ENCODE assay signal across 19 cellular contexts in genomic region chr2:190600293-190601103, GRCh38. TPM values are rescaled to one million over a fixed set of nuclear protein-coding genes. Genes with fewer than 3 reads are reported as not detected.
DNase-seq lines count a peak whose midpoint lies in the region; ATAC-seq, FAIRE-seq and TF ChIP-seq lines count a peak whose summit lies in the region.
"Had no signal": no experiment of that assay in that cellular context is flagged by ENCODE, and none has a peak within 500 bp of the region (broad histone marks: within the 10 kb centered on the region; RNA-seq: fewer than 3 reads in every experiment).

No MANE protein-coding gene starts in this region.

- POLR2A ChIA-PET in CD8-positive, alpha-beta T cell (lab: Charles Lee): no interaction called here
- POLR2A ChIA-PET in K562 (lab: Yijun Ruan, JAX): interaction anchor here (1.1 kb wide), 1 partner anchor 18 kb away, joined by 3 read pairs; no protein-coding TSS in a partner anchor
- POLR2A ChIA-PET in HepG2 (lab: Yijun Ruan, JAX): no interaction called here

- no peak for DNase-seq in T-helper 2 cell treated with Interferon-gamma antibody and Interleukin-4, amounts not matched to agents 5 μg/mL and 100 μg/mL, for 36 hours (ENCODE audit: low spot score)
- no peak for DNase-seq in T-helper 2 cell
- DNase-seq in CD8-positive, alpha-beta T cell: no peak
- DNase-seq in K562 (ENCODE audit: extremely low read depth in 1 of 4, low spot score in 3 of 4): no peak
- DNase-seq in HepG2 (ENCODE audit: low spot score): no peak
- DNase-seq in DMS114 treated with DMSO at 0.1 percent for 48 hours (lab: John Stamatoyannopoulos, UW; ENCODE audit: unreplicated experiment): no peak
- no peak for DNase-seq in adrenal gland
- DNase-seq: COR-L47, DMS53, H9, NCI-H146, NCI-H2081 treated with DMSO at 0.1 percent for 48 hours, NCI-H2227 treated with DMSO at 0.1 percent for 48 hours, PC-3 had no signal

- CTCF ChIA-PET in CD8-positive, alpha-beta T cell (lab: Charles Lee): interaction anchor here (0.6 kb wide), 1 partner anchor 57 kb away, joined by 3 read pairs; no protein-coding TSS in a partner anchor
- CTCF ChIA-PET in K562 (lab: Yijun Ruan, JAX; ENCODE audit: low intra/inter-chr PET ratio) (no interaction called here), HepG2 (lab: Yijun Ruan, JAX; ENCODE audit: low intra/inter-chr PET ratio, low total read pairs) (no interaction called here)

- H4K20me1 ChIP-seq in K562 (replicated peaks; ENCODE audit: control insufficient read depth, insufficient read depth, low read length) (no peaks in the 10 kb centered on the region), HepG2 (ENCODE audit: insufficient read depth, low read length) (no peaks in the 10 kb centered on the region)

- H3K27ac ChIP-seq in CD8-positive, alpha-beta T cell (ENCODE audit: low read depth, low read length): no peak overlapping the region
- H3K27ac ChIP-seq in K562 (ENCODE audit: extremely low read depth, low read depth, low read length) (no peak overlapping the region), HepG2 (ENCODE audit: extremely low read length, insufficient read depth, low read length) (no peak overlapping the region), adrenal gland (no peak overlapping the region)
- H3K27ac ChIP-seq: 22Rv1, C4-2B had no signal

- intact Hi-C loops in CD8-positive, alpha-beta T cell (cut with DNase I, micrococcal nuclease): no loop called here
- intact Hi-C loops in K562 (cut with micrococcal nuclease): no loop called here
- intact Hi-C loops in HepG2 (cut with micrococcal nuclease; ENCODE audit: unreplicated experiment): loop anchor here (10.0 kb wide), 1 partner anchor 384 kb away; no protein-coding TSS in a partner anchor
- intact Hi-C loops in adrenal gland (cut with DNase I): no loop called here

- in situ Hi-C loops in K562 (cut with MboI): no loop called here
- in situ Hi-C loops in HepG2 (cut with HindIII; ENCODE audit: extremely low pct_ligation_motif_present, low pct_unique_long_range_greater_than_20kb): no loop called here

- no peaks in the 10 kb centered on the region for H3K36me3 ChIP-seq in CD8-positive, alpha-beta T cell (ENCODE audit: insufficient read depth, low read length)
- H3K36me3 ChIP-seq in K562 (ENCODE audit: control insufficient read depth, insufficient read depth, low read length) (no peaks in the 10 kb centered on the region), HepG2 (replicated peaks in 1 of 2; ENCODE audit: control insufficient read depth in 1 of 2, insufficient read depth in 2 of 2, low read length in 2 of 2) (no peaks in the 10 kb centered on the region), adrenal gland (replicated peaks in 1 of 2) (no peaks in the 10 kb centered on the region)

- H3K4me1 Mint-ChIP-seq in T-helper 2 cell treated with Interferon-gamma antibody and Interleukin-4, amounts not matched to agents 5 μg/mL and 100 μg/mL, for 36 hours (ENCODE audit: low read depth): peaks cover 14% of the 10 kb centered on the region
- peaks cover 25% of the 10 kb centered on the region for H3K4me1 Mint-ChIP-seq in CD8-positive, alpha-beta T cell (ENCODE audit: low read depth)

- TF ChIP-seq POLR2A in K562 (conservative IDR thresholded peaks at IDR 0.05) (no peak), HepG2 (IDR thresholded peaks at IDR 0.05; ENCODE audit: insufficient read depth in 1 of 2, low read depth in 2 of 2, low read length in 2 of 2) (no peak), adrenal gland (IDR thresholded peaks at IDR 0.05) (no peak)

- H3K36me3 Mint-ChIP-seq in T-helper 2 cell treated with Interferon-gamma antibody and Interleukin-4, amounts not matched to agents 5 μg/mL and 100 μg/mL, for 36 hours (ENCODE audit: low read depth): no peaks in the 10 kb centered on the region
- no peaks in the 10 kb centered on the region for H3K36me3 Mint-ChIP-seq in CD8-positive, alpha-beta T cell
- H3K36me3 Mint-ChIP-seq: IgD-negative memory B cell had no signal

- no peaks in the 10 kb centered on the region for H3K9me3 ChIP-seq in CD8-positive, alpha-beta T cell (ENCODE audit: low read length)
- H3K9me3 ChIP-seq in K562 (replicated peaks; ENCODE audit: control insufficient read depth, insufficient read depth, low read depth, low read length): no peaks in the 10 kb centered on the region
- H3K9me3 ChIP-seq in HepG2 (ENCODE audit: low read length): no peaks in the 10 kb centered on the region
- H3K9me3 ChIP-seq in adrenal gland (replicated peaks in 1 of 3): no peaks in the 10 kb centered on the region

- WGBS in K562 (ENCODE audit: insufficient coverage, low coverage, missing lambda C conversion rate): 55% methylated on average over 5 of the region's 5 CpGs
- 15% methylated on average over 5 of the region's 5 CpGs for WGBS in HepG2 (ENCODE audit: low lambda C conversion rate)
- WGBS in adrenal gland, 4 donors: 72 to 88% (median 79%) methylated on average over 5 of the region's 5 CpGs

- FAIRE-seq in K562 (lab: Jason Lieb, UNC) (no peak), HepG2 (lab: Jason Lieb, UNC) (no peak)
- FAIRE-seq: GM18507 had no signal

- no peaks in the 10 kb centered on the region for H3K79me2 ChIP-seq in K562 (ENCODE audit: control insufficient read depth, insufficient read depth, low read length)
- H3K79me2 ChIP-seq in HepG2 (ENCODE audit: insufficient read depth, low read length): no peaks in the 10 kb centered on the region

- peak overlapping the region; percentile 64 for H2AFZ ChIP-seq in K562 (ENCODE audit: low read depth, low read length)
- H2AFZ ChIP-seq in HepG2 (ENCODE audit: low read length): no peak overlapping the region

- H3K9me3 Mint-ChIP-seq in T-helper 2 cell treated with Interferon-gamma antibody and Interleukin-4, amounts not matched to agents 5 μg/mL and 100 μg/mL, for 36 hours: no peaks in the 10 kb centered on the region
- no peaks in the 10 kb centered on the region for H3K9me3 Mint-ChIP-seq in CD8-positive, alpha-beta T cell
- H3K9me3 Mint-ChIP-seq: H9, IgD-negative memory B cell had no signal

- H3K27me3 Mint-ChIP-seq in T-helper 2 cell treated with Interferon-gamma antibody and Interleukin-4, amounts not matched to agents 5 μg/mL and 100 μg/mL, for 36 hours (ENCODE audit: low read depth): no peaks in the 10 kb centered on the region
- no peaks in the 10 kb centered on the region for H3K27me3 Mint-ChIP-seq in CD8-positive, alpha-beta T cell (ENCODE audit: low read depth)
- H3K27me3 Mint-ChIP-seq: IgD-negative memory B cell had no signal

- BruUV-seq in K562 (replicated peaks; lab: Mats Ljungman, UMichigan) (no TSS peak), HepG2 (replicated peaks; lab: Mats Ljungman, UMichigan) (no TSS peak)

- TF ChIP-seq EP300 in K562 (IDR thresholded peaks at IDR 0.05; ENCODE audit: low read length): no peak
- no peak for TF ChIP-seq EP300 in HepG2 (IDR thresholded peaks at IDR 0.05; ENCODE audit: low read depth in 2 of 2, low read length in 2 of 2)
- no peak for TF ChIP-seq EP300 in HepG2 (CRISPR knock-in tag; IDR thresholded peaks at IDR 0.05; ENCODE audit: borderline replicate concordance)

- ATAC-seq in CD8-positive, alpha-beta T cell: no peak
- no peak for ATAC-seq in K562
- ATAC-seq in HepG2: peak; percentile 60
- no peak for ATAC-seq in GM19455 (IDR thresholded peaks at IDR 0.05; ENCODE audit: unreplicated experiment)
- ATAC-seq: PC-3 had no signal

- no peak overlapping the region for H3K4me3 Mint-ChIP-seq in T-helper 2 cell treated with Interferon-gamma antibody and Interleukin-4, amounts not matched to agents 5 μg/mL and 100 μg/mL, for 36 hours
- H3K4me3 Mint-ChIP-seq in CD8-positive, alpha-beta T cell: no peak overlapping the region
- H3K4me3 Mint-ChIP-seq: H9, IgD-negative memory B cell had no signal

- H3K4me3 ChIP-seq in CD8-positive, alpha-beta T cell (ENCODE audit: low read depth, low read length): no peak overlapping the region
- H3K4me3 ChIP-seq in K562 (no peak overlapping the region), HepG2 (replicated peaks in 1 of 3; ENCODE audit: insufficient read depth in 1 of 3, low read depth in 2 of 3, low read length in 3 of 3) (no peak overlapping the region), adrenal gland (no peak overlapping the region)

- H3K4me1 ChIP-seq in CD8-positive, alpha-beta T cell (ENCODE audit: insufficient read depth, low read length): peaks cover 9% of the 10 kb centered on the region
- peaks cover 2 to 5% of the 10 kb centered on the region in 2 experiments; a peak in 2 of 5 replicates for H3K4me1 ChIP-seq in K562 (replicated peaks in 1 of 2; ENCODE audit: control insufficient read depth in 2 of 2, insufficient read depth in 2 of 2, low read length in 2 of 2)
- H3K4me1 ChIP-seq in HepG2 (ENCODE audit: insufficient read depth, low read length): no peaks in the 10 kb centered on the region
- H3K4me1 ChIP-seq in adrenal gland (replicated peaks in 1 of 2): no peaks in the 10 kb centered on the region

- no peak for TF ChIP-seq CTCF in CD8-positive, alpha-beta T cell (IDR thresholded peaks at IDR 0.05)
- no peak for TF ChIP-seq CTCF in K562 (IDR thresholded peaks at IDR 0.05 in 2 of 3, conservative IDR thresholded peaks at IDR 0.05 in 1 of 3; ENCODE audit: insufficient read depth in 2 of 3, low read depth in 1 of 3, low read length in 3 of 3)
- TF ChIP-seq CTCF in HepG2 (CRISPR knock-in tag; IDR thresholded peaks at IDR 0.05): no peak
- no peak for TF ChIP-seq CTCF in adrenal gland (IDR thresholded peaks at IDR 0.05)

- H3K4me2 ChIP-seq in K562 (ENCODE audit: insufficient read depth, low read length) (no peak overlapping the region), HepG2 (ENCODE audit: low read depth, low read length) (no peak overlapping the region)

- no peaks in the 10 kb centered on the region for H3K9me1 ChIP-seq in K562 (ENCODE audit: control insufficient read depth, insufficient read depth, low read length)

- no peaks in the 10 kb centered on the region for H3K27me3 ChIP-seq in CD8-positive, alpha-beta T cell (ENCODE audit: insufficient read depth, low read length)
- H3K27me3 ChIP-seq in K562 (ENCODE audit: control insufficient read depth in 2 of 2, insufficient read depth in 2 of 2, low read length in 2 of 2) (no peaks in the 10 kb centered on the region), HepG2 (ENCODE audit: control insufficient read depth in 1 of 2, insufficient read depth in 2 of 2, low read length in 2 of 2) (peaks cover 0 to 10% of the 10 kb centered on the region in 2 experiments; a peak in 1 of 5 replicates), adrenal gland (no peaks in the 10 kb centered on the region)

- H3K9ac ChIP-seq in K562 (ENCODE audit: insufficient read depth in 1 of 2, low read depth in 2 of 2, low read length in 2 of 2) (no peak overlapping the region), HepG2 (ENCODE audit: insufficient read depth, low read depth, low read length) (no peak overlapping the region)

- TF ChIP-seq RAD21 in K562 (CRISPR knock-in tag; conservative IDR thresholded peaks at IDR 0.05 in 1 of 2, IDR thresholded peaks at IDR 0.05 in 1 of 2): no peak
- no peak for TF ChIP-seq RAD21 in HepG2 (CRISPR knock-in tag; IDR thresholded peaks at IDR 0.05)

- H3K27ac Mint-ChIP-seq in T-helper 2 cell treated with Interferon-gamma antibody and Interleukin-4, amounts not matched to agents 5 μg/mL and 100 μg/mL, for 36 hours: peak overlapping the region; percentile 28
- peak overlapping the region; percentile 53 for H3K27ac Mint-ChIP-seq in CD8-positive, alpha-beta T cell
- H3K27ac Mint-ChIP-seq: H9 had no signal

RNA-seq across cellular contexts. Expression of gene NAB1, which starts 48.4 kb away (rescaled TPM):
- total RNA-seq in CD8-positive, alpha-beta T cell: 10 to 100 TPM; 19.0 to 22.7 TPM
- 18.4 and 32.2 TPM in 2 replicates for total RNA-seq in K562 (2011; cell fraction: chromatin; rRNA removed; ENCODE audit: low replicate concordance)
- total RNA-seq in K562 (2011; cell fraction: nucleolus; rRNA removed): 6.8 and 10.3 TPM in 2 replicates
- 14.0 and 16.0 TPM in 2 replicates for total RNA-seq in K562 (2011; cell fraction: nucleoplasm; rRNA removed)
- 17.6 and 20.6 TPM in 2 replicates for total RNA-seq in K562 (2014; rRNA removed)
- 20.2 and 22.8 TPM in 2 replicates for total RNA-seq in K562 (2014; rRNA removed; fragmentation: Illumina TruSeq; extraction: Trizol)
- 20.7 and 21.7 TPM in 2 replicates for total RNA-seq in K562 (2015; rRNA removed; fragmentation: Illumina TruSeq; extraction: Trizol)
- 16.3 and 17.2 TPM in 2 replicates for total RNA-seq in K562 (2021)
- 18.3 and 23.0 TPM in 2 replicates for polyA plus RNA-seq in K562 (2011; rRNA removed)
- 5.1 and 7.5 TPM in 2 replicates for polyA plus RNA-seq in K562 (2011; cell fraction: cytosol; rRNA removed)
- polyA plus RNA-seq in K562 (2011; cell fraction: nucleus; rRNA removed): 30.1 and 30.9 TPM in 2 replicates
- polyA plus RNA-seq in K562 (2012): 11.6 and 12.8 TPM in 2 replicates
- polyA plus RNA-seq in K562 (2014; fragmentation: Illumina TruSeq; extraction: Trizol): 14.3 and 15.5 TPM in 2 replicates
- 1 to 10 TPM; 3.1 to 4.0 TPM for polyA plus RNA-seq in K562 (2014; fragmentation: Nextera tagmentation; extraction: Ambion mirVana)
- polyA plus RNA-seq in K562 (2014; rRNA removed): 10.5 and 11.9 TPM in 2 replicates
- 33.5 and 34.3 TPM in 2 replicates for polyA minus RNA-seq in K562 (2011; rRNA and poly(A)+ RNA removed)
- 10.5 and 13.2 TPM in 2 replicates for polyA minus RNA-seq in K562 (2011; cell fraction: cytosol; rRNA and poly(A)+ RNA removed)
- polyA minus RNA-seq in K562 (2011; cell fraction: nucleus; rRNA and poly(A)+ RNA removed): 18.2 and 28.2 TPM in 2 replicates
- total RNA-seq in HepG2 (2016; rRNA removed; fragmentation: Illumina TruSeq; extraction: Trizol): 46.0 and 51.2 TPM in 2 replicates
- total RNA-seq in HepG2 (2016; cell fraction: cytosol; rRNA removed; fragmentation: Illumina TruSeq; extraction: Trizol; ENCODE audit: low read depth): 139 and 176 TPM in 2 replicates
- total RNA-seq in HepG2 (2016; cell fraction: insoluble cytoplasmic fraction; rRNA removed; fragmentation: Illumina TruSeq; extraction: Trizol): 49.6 and 52.0 TPM in 2 replicates
- 123 and 139 TPM in 2 replicates for total RNA-seq in HepG2 (2016; cell fraction: membrane; rRNA removed; fragmentation: Illumina TruSeq; extraction: Trizol)
- 44.1 and 50.2 TPM in 2 replicates for total RNA-seq in HepG2 (2016; cell fraction: nucleus; rRNA removed; fragmentation: Illumina TruSeq; extraction: Trizol)
- polyA plus RNA-seq in HepG2 (2011; rRNA removed): 19.6 and 24.5 TPM in 2 replicates
- polyA plus RNA-seq in HepG2 (2011; cell fraction: cytosol; rRNA removed): 9.0 and 11.6 TPM in 2 replicates
- 38.8 and 42.4 TPM in 2 replicates for polyA plus RNA-seq in HepG2 (2011; cell fraction: nucleus; rRNA removed)
- 23.4 and 23.6 TPM in 2 replicates for polyA plus RNA-seq in HepG2 (2012)
- polyA plus RNA-seq in HepG2 (2016; cell fraction: cytosol; fragmentation: Illumina TruSeq; extraction: Trizol; ENCODE audit: low read depth): 7.2 and 7.4 TPM in 2 replicates
- 43.9 and 45.3 TPM in 2 replicates for polyA plus RNA-seq in HepG2 (2016; cell fraction: insoluble cytoplasmic fraction; fragmentation: Illumina TruSeq; extraction: Trizol; ENCODE audit: low read depth)
- polyA plus RNA-seq in HepG2 (2016; cell fraction: membrane; fragmentation: Illumina TruSeq; extraction: Trizol; ENCODE audit: low read depth): 24.2 and 27.5 TPM in 2 replicates
- polyA plus RNA-seq in HepG2 (2016; cell fraction: nucleus; fragmentation: Illumina TruSeq; extraction: Trizol; ENCODE audit: insufficient read depth, low read depth): 72.5 and 83.7 TPM in 2 replicates
- polyA minus RNA-seq in HepG2 (2011; rRNA and poly(A)+ RNA removed; ENCODE audit: low replicate concordance): 18.6 and 50.1 TPM in 2 replicates
- 28.5 and 29.1 TPM in 2 replicates for polyA minus RNA-seq in HepG2 (2011; cell fraction: cytosol; rRNA and poly(A)+ RNA removed)
- polyA minus RNA-seq in HepG2 (2011; cell fraction: nucleus; rRNA and poly(A)+ RNA removed): 33.7 and 45.5 TPM in 2 replicates
- total RNA-seq in adrenal gland: 10 to 100 TPM; 19.3 to 43.7 (median 29.9) TPM
- polyA plus RNA-seq in adrenal gland: 10 to 100 TPM; 13.0 to 29.9 (median 15.9) TPM
